Comparison of ENCODE assay signal across 6 cellular contexts in genomic region chr1:6436277-6436676, GRCh38. TPM values are rescaled to one million over a fixed set of nuclear protein-coding genes. Genes with fewer than 3 reads are reported as not detected.
"Had no signal": no experiment of that assay in that cellular context is flagged by ENCODE, and none has a peak within 500 bp of the region (broad histone marks: within the 10 kb centered on the region; RNA-seq: fewer than 3 reads in every experiment).

No MANE protein-coding gene starts in this region.

RNA-seq across cellular contexts. Expression of gene ESPN, which starts 11.7 kb away (rescaled TPM):
- total RNA-seq: epithelial cell of proximal tubule, fibroblast of lung, fibroblast of villous mesenchyme, frontal cortex had no signal
- polyA plus RNA-seq: fibroblast of lung had no signal

RNA-seq across cellular contexts. Expression of gene HES2, which starts 16.6 kb away (rescaled TPM):
- total RNA-seq: endodermal cell, esophagus muscularis mucosa, frontal cortex had no signal
- polyA plus RNA-seq: fibroblast of lung had no signal
